ENCODE assay signal across 1 cellular context in the genomic region with DNA sequence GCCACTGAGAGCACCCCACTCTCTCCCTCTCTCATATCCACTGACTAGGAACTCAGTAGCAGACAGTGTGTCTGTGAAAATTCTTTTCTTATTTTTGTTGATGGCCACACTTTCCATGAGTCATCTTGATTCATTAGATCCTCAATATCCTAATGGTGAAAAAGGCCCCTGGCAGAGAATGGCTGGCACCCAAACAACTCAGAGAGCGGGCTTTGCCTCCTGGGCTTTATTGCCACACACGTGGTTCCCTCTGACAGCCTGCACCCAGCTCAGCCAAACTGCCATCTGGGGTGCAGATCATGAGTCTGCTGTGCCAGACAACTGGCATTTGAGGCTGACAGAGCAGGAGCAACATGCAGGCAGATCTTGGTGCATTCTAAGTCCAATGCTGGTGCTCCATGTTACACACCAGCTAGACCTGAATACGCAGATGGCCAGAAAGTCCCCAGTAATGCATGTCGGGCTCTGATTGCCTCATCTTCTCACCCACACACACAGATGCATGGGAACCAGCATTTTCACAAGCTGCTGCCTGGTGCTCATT.
A peak's percentile ranks its signal among the peaks of the same experiment; 100 is the strongest.
TF ChIP-seq lines count a peak whose summit lies in the region.

No MANE protein-coding gene starts in this region.

TF ChIP-seq in SK-N-SH, 30 proteins besides CTCF, POLR2A, EP300 and RAD21 (continued from another document):
- TF ChIP-seq, protein P1, sequence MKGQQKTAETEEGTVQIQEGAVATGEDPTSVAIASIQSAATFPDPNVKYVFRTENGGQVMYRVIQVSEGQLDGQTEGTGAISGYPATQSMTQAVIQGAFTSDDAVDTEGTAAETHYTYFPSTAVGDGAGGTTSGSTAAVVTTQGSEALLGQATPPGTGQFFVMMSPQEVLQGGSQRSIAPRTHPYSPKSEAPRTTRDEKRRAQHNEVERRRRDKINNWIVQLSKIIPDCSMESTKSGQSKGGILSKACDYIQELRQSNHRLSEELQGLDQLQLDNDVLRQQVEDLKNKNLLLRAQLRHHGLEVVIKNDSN (IDR thresholded peaks at IDR 0.05; ENCODE audit: borderline replicate concordance, low read depth): 0 out of 2 replicates have a peak, but pooled peaks have one; percentile 11
- TF ChIP-seq MXI1 (IDR thresholded peaks at IDR 0.05; ENCODE audit: low read depth, low read length) (peak; percentile 90), NRF1 (IDR thresholded peaks at IDR 0.05; ENCODE audit: low read depth, low read length) (no peak), MEF2A (IDR thresholded peaks at IDR 0.05; ENCODE audit: borderline replicate concordance, low read depth) (no peak), GATA2 (CRISPR knock-in tag; IDR thresholded peaks at IDR 0.05) (peak; percentile 22; the same call in 1 of the 2 replicates), FOSL2 (IDR thresholded peaks at IDR 0.05; ENCODE audit: borderline replicate concordance, low read depth) (peak; percentile 72), SMC3 (IDR thresholded peaks at IDR 0.05; ENCODE audit: low read depth, low read length) (no peak), RXRA (IDR thresholded peaks at IDR 0.05; ENCODE audit: borderline replicate concordance, low read depth) (no peak)
- TF ChIP-seq, protein P2, sequence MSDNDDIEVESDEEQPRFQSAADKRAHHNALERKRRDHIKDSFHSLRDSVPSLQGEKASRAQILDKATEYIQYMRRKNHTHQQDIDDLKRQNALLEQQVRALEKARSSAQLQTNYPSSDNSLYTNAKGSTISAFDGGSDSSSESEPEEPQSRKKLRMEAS (IDR thresholded peaks at IDR 0.05; ENCODE audit: low read depth): peak; percentile 93
